In the genomic region with DNA sequence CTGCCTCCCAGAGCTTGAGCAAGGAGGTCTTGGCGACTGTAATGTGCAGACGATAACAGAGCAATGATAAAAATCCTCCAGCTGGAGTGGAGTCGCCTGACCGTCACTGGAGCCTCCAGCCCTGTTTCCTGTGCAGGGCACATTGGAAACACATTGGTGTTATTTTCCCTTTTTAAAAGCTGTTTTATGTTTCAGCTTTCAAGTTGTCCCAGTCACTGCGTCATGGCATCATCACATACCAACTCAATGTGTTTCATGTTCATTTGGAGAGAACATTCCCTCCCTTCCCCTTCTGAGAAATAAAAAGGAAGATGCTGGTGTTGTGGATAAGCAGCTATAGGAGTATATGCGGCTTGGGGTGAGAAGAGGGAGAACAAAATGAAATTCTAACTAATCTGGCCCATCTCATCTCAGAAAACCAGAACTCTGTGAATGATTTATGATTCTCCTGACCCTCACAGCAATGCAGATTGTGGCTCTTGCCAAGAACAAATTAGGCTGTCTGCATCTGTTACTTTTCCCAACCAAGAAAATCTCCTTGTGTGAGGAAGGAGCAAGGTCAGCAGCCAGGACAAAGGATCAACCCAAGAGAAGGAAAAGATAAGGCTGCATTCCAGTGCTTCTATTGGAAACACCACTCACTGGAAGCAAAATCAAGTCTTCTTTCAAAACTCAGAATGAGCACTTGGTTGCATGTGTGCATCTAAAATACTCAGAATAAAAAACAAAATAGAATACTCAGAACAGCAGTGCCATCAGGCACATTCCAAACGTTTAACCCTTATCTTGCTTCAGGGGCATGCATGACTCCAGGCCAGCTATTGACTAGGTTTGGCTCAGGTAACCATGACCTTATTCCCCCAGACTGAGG, we compare ENCODE assay signal across 17 cellular contexts.
DNase-seq lines count a peak whose midpoint lies in the region; ATAC-seq, FAIRE-seq and TF ChIP-seq lines count a peak whose summit lies in the region.
"Had no signal": no experiment of that assay in that cellular context is flagged by ENCODE, and none has a peak within 500 bp of the region (broad histone marks: within the 10 kb centered on the region; RNA-seq: fewer than 3 reads in every experiment).

No MANE protein-coding gene starts in this region.

- WGBS in GM23248 (ENCODE audit: low coverage in 1 of 2, low lambda C conversion rate in 2 of 2, missing lambda C conversion rate in 2 of 2), 2 experiments = 5 to 6% methylated on average over 7 of the region's 7 CpGs
- 40 to 61% (median 51%) methylated on average over 7 of the region's 7 CpGs for WGBS in spleen, 5 donors

- H3K9ac ChIP-seq in GM23248 = peak overlapping the region; percentile 35

- H3K27me3 ChIP-seq in GM23248 (replicated peaks; ENCODE audit: insufficient read depth) = no peaks in the 10 kb centered on the region
- no peaks in the 10 kb centered on the region for H3K27me3 ChIP-seq in left lung
- no peaks in the 10 kb centered on the region for H3K27me3 ChIP-seq in spleen (replicated peaks in 1 of 7)
- H3K27me3 ChIP-seq: dorsolateral prefrontal cortex, MG63 had no signal

- 0 out of 2 replicates have a peak, but pooled peaks cover 4% of the 10 kb centered on the region for H3K79me2 ChIP-seq in GM23248 (ENCODE audit: insufficient read depth)

- H3K4me2 ChIP-seq in GM23248 (ENCODE audit: unreplicated experiment) = peak overlapping the region; percentile 23

- H4K20me1 ChIP-seq in GM23248 (ENCODE audit: insufficient read depth) = no peaks in the 10 kb centered on the region

- H3K9me2 ChIP-seq in GM23248 (ENCODE audit: insufficient read depth) = no peaks in the 10 kb centered on the region

- no peak for TF ChIP-seq CTCF in choroid plexus epithelial cell (conservative IDR thresholded peaks at IDR 0.05; ENCODE audit: low read depth, low read length)
- no peak for TF ChIP-seq CTCF in left lung (IDR thresholded peaks at IDR 0.05)
- no peak for TF ChIP-seq CTCF in spleen (IDR thresholded peaks at IDR 0.05 in 8 of 11, conservative IDR thresholded peaks at IDR 0.05 in 3 of 11)

- H3K4me1 ChIP-seq in GM23248 (ENCODE audit: insufficient read depth) (peaks cover 23% of the 10 kb centered on the region), left lung (no peaks in the 10 kb centered on the region), spleen (peaks cover 0 to 25% (median 10%) of the 10 kb centered on the region in 6 donors)

- FAIRE-seq in frontal cortex (lab: Jason Lieb, UNC) = no peak

- TF ChIP-seq POLR2A in spleen (IDR thresholded peaks at IDR 0.05) = no peak

- H3K9me3 ChIP-seq in GM23248 (ENCODE audit: low read depth) (no peaks in the 10 kb centered on the region), left lung (no peaks in the 10 kb centered on the region), spleen (no peaks in the 10 kb centered on the region)
- H3K9me3 ChIP-seq: MG63 had no signal

- H3F3A ChIP-seq in GM23248 (ENCODE audit: insufficient read depth) = peaks cover 20% of the 10 kb centered on the region

- DNase-seq in GM23248 = peak; percentile 82
- peak; percentile 84 for DNase-seq in choroid plexus epithelial cell (ENCODE audit: low read depth)
- DNase-seq in left lung = no peak
- DNase-seq in spleen = no peak
- no peak for DNase-seq in G401 (ENCODE audit: low spot score)
- no peak for DNase-seq in frontal cortex (ENCODE audit: low spot score in 2 of 2)
- no peak for DNase-seq in NCI-H69 (lab: John Stamatoyannopoulos, UW)
- no peak for DNase-seq in LoVo (ENCODE audit: low spot score)
- DNase-seq: activated CD4-positive, alpha-beta T cell treated with anti-CD3 and anti-CD28 coated beads for 48 hours; activated effector memory CD4-positive, alpha-beta T cell treated with Interleukin-2 at 50 U/mL for 16 hours; CD8-positive, alpha-beta T cell; dorsolateral prefrontal cortex; MG63; NCI-H524; nephron progenitor cell; stimulated activated CD4-positive, alpha-beta T cell treated with anti-CD3 and anti-CD28 coated beads, Interleukin-2, amount 100 ng/mL, for 48 hours; stimulated activated naive CD8-positive, alpha-beta T cell treated with anti-CD3 and anti-CD28 coated beads, Interleukin-15, amount 100 ng/mL, for 72 hours had no signal

- no peak overlapping the region for H3K4me3 ChIP-seq in GM23248
- H3K4me3 ChIP-seq in choroid plexus epithelial cell (ENCODE audit: low read depth, low read length) = no peak overlapping the region
- no peak overlapping the region for H3K4me3 ChIP-seq in left lung
- no peak overlapping the region for H3K4me3 ChIP-seq in spleen
- H3K4me3 ChIP-seq: dorsolateral prefrontal cortex, MG63 had no signal

- in situ Hi-C loops in GM23248 (cut with MboI) = loop anchor here (10.0 to 25.0 kb wide), 2 partner anchors 759 to 892 kb away; no protein-coding TSS in a partner anchor
- in situ Hi-C loops in G401 (cut with HindIII; ENCODE audit: low sequenced_read_pairs) = no loop called here

- H3K27ac ChIP-seq in GM23248 = peak overlapping the region; percentile 53
- no peak overlapping the region for H3K27ac ChIP-seq in left lung
- peak overlapping the region; percentile 43 to 82 (median 76) for H3K27ac ChIP-seq in spleen
- H3K27ac ChIP-seq: dorsolateral prefrontal cortex had no signal

- H3K36me3 ChIP-seq in GM23248 (ENCODE audit: low read depth) (no peaks in the 10 kb centered on the region), left lung (no peaks in the 10 kb centered on the region), spleen (no peaks in the 10 kb centered on the region)

- intact Hi-C loops in left lung (cut with DNase I) (no loop called here), spleen (cut with DNase I; ENCODE audit: low total_unique reads) (no loop called here)

- no peak overlapping the region for H2AFZ ChIP-seq in GM23248

- ATAC-seq in left lung = peak; percentile 57
- ATAC-seq: CD8-positive, alpha-beta T cell; stimulated activated naive CD8-positive, alpha-beta T cell treated with anti-CD3 and anti-CD28 coated beads, Interleukin-15, amount 100 ng/mL, for 72 hours had no signal

Comparison
In these comparisons a context has a peak if more than half of its experiments do, and no peak if none do; other contexts are left out.
1. DNase-seq: peak in GM23248 (single experiment) and choroid plexus epithelial cell (single experiment); none in left lung (0 of 2), spleen (single experiment), G401 (single experiment), frontal cortex (0 of 2), NCI-H69 (single experiment) and LoVo (single experiment).
2. H3K27ac ChIP-seq: peak in GM23248 (single experiment) and spleen (8 of 8); none in left lung (0 of 2).